19 cellular contexts compared by ENCODE assay signal in the genomic region with DNA sequence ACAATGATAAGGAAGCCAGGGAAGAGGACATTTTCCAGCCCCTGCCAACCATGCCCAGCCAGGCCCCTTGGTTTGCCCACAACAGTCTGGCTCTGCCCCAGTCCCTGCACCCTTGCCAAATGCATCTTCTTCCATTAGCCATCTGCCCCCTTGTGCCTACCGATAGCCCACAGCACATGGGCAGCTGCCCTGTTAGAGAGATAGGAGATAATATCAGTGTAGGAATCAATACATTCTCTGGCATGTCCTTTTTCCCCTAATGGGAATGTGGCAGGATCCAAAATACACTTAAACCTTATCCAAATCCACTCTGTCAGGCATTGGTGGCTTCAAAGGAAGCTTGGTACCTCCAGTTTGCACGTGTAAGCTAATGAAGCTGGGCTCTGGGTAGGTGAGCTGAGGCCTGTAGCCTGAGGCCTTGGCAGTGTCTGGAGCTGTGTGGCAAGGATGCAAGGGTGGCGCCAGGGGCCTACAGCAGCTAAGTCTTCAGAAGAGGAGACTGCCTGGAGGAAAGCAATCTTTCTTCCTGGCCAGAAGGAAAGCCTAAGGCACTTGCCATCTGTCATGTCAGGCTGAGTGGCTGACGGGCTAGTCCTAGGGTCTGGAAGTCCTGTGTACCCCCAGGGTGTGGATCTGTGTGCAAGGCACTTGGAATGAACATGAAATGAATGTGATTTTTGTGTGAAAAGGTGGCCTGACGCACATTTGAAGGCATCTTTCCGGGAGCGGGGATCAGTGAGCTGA.
"Had no signal": no experiment of that assay in that cellular context is flagged by ENCODE, and none has a peak within 500 bp of the region (broad histone marks: within the 10 kb centered on the region; RNA-seq: fewer than 3 reads in every experiment).

No MANE protein-coding gene starts in this region.

- H3K9ac ChIP-seq: KMS-11 had no signal

- H3K4me1 ChIP-seq: SJSA1 had no signal

- DNase-seq: Kasumi-1, MM.1S, NCI-H1092 treated with DMSO at 0.1 percent for 48 hours, NCI-H1436, NCI-H187, NCI-H2029, NCI-H2081 treated with DMSO at 0.1 percent for 48 hours, NCI-H2227 treated with DMSO at 0.1 percent for 48 hours, NCI-H510A treated with DMSO at 0.1 percent for 48 hours, NCI-H526, NCI-H82, Right ventricle myocardium superior, RPMI8226, SIG-M5 had no signal

- H3K9me3 ChIP-seq: SJSA1 had no signal

- H3K4me2 ChIP-seq: KMS-11 had no signal

- H3K4me3 Mint-ChIP-seq: IgD-negative memory B cell had no signal

- H3K4me3 ChIP-seq: K562, SJSA1, SK-N-MC had no signal

- H3K27ac Mint-ChIP-seq: IgD-negative memory B cell had no signal

- H3K27me3 ChIP-seq: SJSA1 had no signal

- H3K36me3 ChIP-seq: SJSA1 had no signal

- ATAC-seq: K562 had no signal

- H3K4me1 Mint-ChIP-seq: IgD-negative memory B cell had no signal

- H3K27ac ChIP-seq: KMS-11, SJSA1, SK-N-MC had no signal

- H3K36me3 Mint-ChIP-seq: IgD-negative memory B cell had no signal
